ENCODE assay signal across 17 cellular contexts in the genomic region with DNA sequence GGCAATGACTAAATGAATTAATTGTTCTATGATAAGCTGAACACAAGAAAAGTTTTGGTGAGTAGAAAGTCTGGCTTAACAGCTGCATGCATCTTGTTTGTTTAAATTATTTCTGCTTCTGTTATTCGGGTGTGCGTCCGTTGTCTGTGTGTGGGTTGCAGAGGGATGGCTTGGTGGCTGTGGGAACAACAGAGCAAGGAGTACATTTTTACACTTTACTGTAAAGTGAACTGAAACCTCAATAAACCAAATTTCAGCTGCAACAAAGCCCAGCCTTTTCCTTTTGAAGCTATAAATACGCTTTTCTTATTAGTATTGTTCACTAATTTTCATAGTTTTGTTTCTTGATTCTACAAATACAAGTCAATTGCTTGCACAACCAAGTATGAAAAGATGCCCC. TPM values are rescaled to one million over a fixed set of nuclear protein-coding genes. Genes with fewer than 3 reads are reported as not detected.
A peak's percentile ranks its signal among the peaks of the same experiment; 100 is the strongest.
DNase-seq lines count a peak whose midpoint lies in the region; ATAC-seq and TF ChIP-seq lines count a peak whose summit lies in the region.
"Had no signal": no experiment of that assay in that cellular context is flagged by ENCODE, and none has a peak within 500 bp of the region (broad histone marks: within the 10 kb centered on the region; RNA-seq: fewer than 3 reads in every experiment).

No MANE protein-coding gene starts in this region.

- H3K4me1 Mint-ChIP-seq in activated naive CD8-positive, alpha-beta T cell treated with anti-CD3 and anti-CD28 coated beads for 36 hours = no peaks in the 10 kb centered on the region
- H3K4me1 Mint-ChIP-seq: T-cell had no signal

- H3K36me3 Mint-ChIP-seq in activated naive CD8-positive, alpha-beta T cell treated with anti-CD3 and anti-CD28 coated beads for 36 hours = no peaks in the 10 kb centered on the region
- H3K36me3 Mint-ChIP-seq: T-cell had no signal

- H3K27ac ChIP-seq in esophagus muscularis mucosa (replicated peaks in 1 of 4) = no peak overlapping the region
- H3K27ac ChIP-seq: coronary artery, sigmoid colon, testis had no signal

- no peaks in the 10 kb centered on the region for H3K9me3 Mint-ChIP-seq in activated naive CD8-positive, alpha-beta T cell treated with anti-CD3 and anti-CD28 coated beads for 36 hours
- H3K9me3 Mint-ChIP-seq: activated B cell treated with CpG ODN at 0.5 μM for 24 hours, T-cell had no signal

- H3K27me3 ChIP-seq in esophagus muscularis mucosa = peaks cover 0 to 80% (median 10%) of the 10 kb centered on the region in 4 donors

- no peaks in the 10 kb centered on the region for H3K36me3 ChIP-seq in esophagus muscularis mucosa
- H3K36me3 ChIP-seq: sigmoid colon had no signal

- no peak for TF ChIP-seq CTCF in esophagus muscularis mucosa (IDR thresholded peaks at IDR 0.05)

- no peak for TF ChIP-seq EP300 in esophagus muscularis mucosa (IDR thresholded peaks at IDR 0.05)

- no peak overlapping the region for H3K4me3 ChIP-seq in esophagus muscularis mucosa
- H3K4me3 ChIP-seq: coronary artery, sigmoid colon, testis had no signal

- H3K4me3 Mint-ChIP-seq in activated naive CD8-positive, alpha-beta T cell treated with anti-CD3 and anti-CD28 coated beads for 36 hours = no peak overlapping the region
- H3K4me3 Mint-ChIP-seq: activated B cell treated with CpG ODN at 0.5 μM for 24 hours, T-cell had no signal

- TF ChIP-seq POLR2A in esophagus muscularis mucosa (IDR thresholded peaks at IDR 0.05; ENCODE audit: low read depth) = no peak

- H3K27me3 Mint-ChIP-seq in activated naive CD8-positive, alpha-beta T cell treated with anti-CD3 and anti-CD28 coated beads for 36 hours = peaks cover 85% of the 10 kb centered on the region

- H3K27ac Mint-ChIP-seq in activated naive CD8-positive, alpha-beta T cell treated with anti-CD3 and anti-CD28 coated beads for 36 hours = no peak overlapping the region
- H3K27ac Mint-ChIP-seq: activated B cell treated with CpG ODN at 0.5 μM for 24 hours, T-cell had no signal

- peak; percentile 47 for ATAC-seq in GM18907 (IDR thresholded peaks at IDR 0.05; ENCODE audit: unreplicated experiment)
- peak; percentile 37 for ATAC-seq in GM21717 (IDR thresholded peaks at IDR 0.05; ENCODE audit: unreplicated experiment)
- ATAC-seq in HG03521 (IDR thresholded peaks at IDR 0.05; ENCODE audit: unreplicated experiment) = peak; percentile 38
- ATAC-seq: T-cell had no signal

- intact Hi-C loops in esophagus muscularis mucosa (cut with DNase I) = no loop called here

- DNase-seq in esophagus muscularis mucosa (ENCODE audit: extremely low spot score) (peak; percentile 87), DMS79 treated with DMSO at 0.1 percent for 48 hours (lab: John Stamatoyannopoulos, UW) (no peak)
- DNase-seq in stimulated activated naive CD4-positive, alpha-beta T cell treated with Interleukin-2 at 50 U/mL for 16 hours (lab: John Stamatoyannopoulos, UW) = no peak
- no peak for DNase-seq in activated naive CD8-positive, alpha-beta T cell treated with anti-CD3 and anti-CD28 coated beads for 36 hours
- DNase-seq: activated B cell treated with CpG ODN at 0.5 μM for 24 hours, activated gamma-delta T cell treated with Interleukin-2 at 50 U/mL for 16 hours, C1 segment of cervical spinal cord, DMS53, H7, NCI-H526 treated with DMSO at 0.1 percent for 48 hours, sigmoid colon, T-cell, testis had no signal

- no peaks in the 10 kb centered on the region for H3K9me3 ChIP-seq in esophagus muscularis mucosa
- H3K9me3 ChIP-seq: sigmoid colon, testis had no signal

- peaks cover 18 to 50% (median 43%) of the 10 kb centered on the region in 4 donors for H3K4me1 ChIP-seq in esophagus muscularis mucosa

- 76% methylated on average over 4 of the region's 4 CpGs for WGBS in esophagus muscularis mucosa

RNA-seq across cellular contexts. Expression of gene LAMP5, which starts 3.5 kb away (rescaled TPM):
- total RNA-seq in esophagus muscularis mucosa = under 1 TPM in 1 of 4 donors, not detected in 3; 0.17 TPM
- total RNA-seq in activated naive CD8-positive, alpha-beta T cell treated with anti-CD3 and anti-CD28 coated beads for 36 hours = not detected
- total RNA-seq: T-cell had no signal
